Comparison of ENCODE assay signal across 14 cellular contexts in genomic region chr17:62435251-62435650, GRCh38. TPM values are rescaled to one million over a fixed set of nuclear protein-coding genes. Genes with fewer than 3 reads are reported as not detected.
"Had no signal": no experiment of that assay in that cellular context is flagged by ENCODE, and none has a peak within 500 bp of the region (broad histone marks: within the 10 kb centered on the region; RNA-seq: fewer than 3 reads in every experiment).

No MANE protein-coding gene starts in this region.

RNA-seq across cellular contexts. Expression of gene EFCAB3, which starts 54.9 kb away (rescaled TPM):
- total RNA-seq: activated B cell treated with CpG ODN at 0.5 μM for 24 hours; activated CD4-positive, alpha-beta memory T cell treated with anti-CD3 and anti-CD28 coated beads for 36 hours; activated CD4-positive, alpha-beta memory T cell treated with anti-CD3 and anti-CD28 coated beads, Interleukin-2, amount 10 ng/mL, durations not matched to agents 7 days and 5 days; activated CD4-positive, alpha-beta T cell treated with anti-CD3 and anti-CD28 coated beads for 36 hours; activated CD4-positive, alpha-beta T cell treated with anti-CD3 and anti-CD28 coated beads, Interleukin-2, amount 10 ng/mL, durations not matched to agents 24 days and 14 days; activated CD4-positive, alpha-beta T cell treated with anti-CD3 and anti-CD28 coated beads, Interleukin-2, amount 10 ng/mL, durations not matched to agents 7 days and 5 days; activated CD8-positive, alpha-beta memory T cell treated with anti-CD3 and anti-CD28 coated beads for 36 hours; activated CD8-positive, alpha-beta memory T cell treated with anti-CD3 and anti-CD28 coated beads, Interleukin-2, amount 10 ng/mL, durations not matched to agents 7 days and 5 days; activated CD8-positive, alpha-beta T cell treated with anti-CD3 and anti-CD28 coated beads for 36 hours; activated CD8-positive, alpha-beta T cell treated with anti-CD3 and anti-CD28 coated beads, Interleukin-2, amount 10 ng/mL, durations not matched to agents 7 days and 5 days; T-cell; T-helper 17 cell; T-helper 2 cell treated with Interferon-gamma antibody and Interleukin-4, amounts not matched to agents 100 ng/mL and 5 ng/mL, for 36 hours; WTC11 had no signal
